Comparison of ENCODE assay signal across 8 cellular contexts in the genomic region with DNA sequence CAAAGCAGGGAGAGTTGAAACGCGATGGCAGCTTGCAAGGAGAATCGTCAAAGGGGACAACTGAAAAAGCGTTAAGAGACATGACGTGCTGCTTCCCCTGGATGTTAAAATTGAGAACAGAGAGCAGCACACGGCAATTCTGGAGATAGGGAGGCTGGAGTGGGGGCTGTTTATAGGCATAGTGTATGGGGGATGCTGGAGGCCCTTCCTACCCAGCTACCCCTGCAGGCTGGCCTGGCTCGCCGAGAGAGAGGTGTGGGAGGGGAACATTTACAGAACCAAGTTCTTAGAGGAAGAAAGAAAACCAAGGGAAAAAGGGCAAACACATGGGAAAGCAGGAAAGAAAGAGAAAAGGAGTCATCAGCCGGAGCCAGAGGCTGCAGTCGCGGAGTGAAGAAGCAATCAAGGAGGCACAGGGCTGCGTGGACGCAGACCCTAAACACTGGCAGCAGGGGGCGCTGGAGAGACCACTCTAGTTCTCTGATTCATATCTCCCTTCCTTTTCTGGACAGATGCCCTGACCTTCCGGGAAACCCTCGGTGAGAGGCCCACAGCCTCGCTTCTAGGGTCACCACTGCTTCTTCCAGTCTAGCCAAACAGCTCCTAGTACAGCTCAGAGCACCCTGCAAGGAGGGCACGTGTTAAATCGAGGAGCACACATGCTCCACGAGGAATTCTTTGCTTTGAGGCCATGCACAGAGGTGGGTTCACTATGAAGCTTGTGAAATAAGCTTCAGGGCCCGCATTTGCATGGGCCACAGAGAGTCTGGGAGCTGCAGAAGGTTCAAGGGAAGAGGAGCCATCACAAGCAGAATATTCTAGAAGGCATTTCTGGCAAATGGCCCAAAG. TPM values are rescaled to one million over a fixed set of nuclear protein-coding genes. Genes with fewer than 3 reads are reported as not detected.
DNase-seq lines count a peak whose midpoint lies in the region; ATAC-seq, FAIRE-seq and TF ChIP-seq lines count a peak whose summit lies in the region.

No MANE protein-coding gene starts in this region.

- H3K27ac ChIP-seq in kidney (ENCODE audit: low read depth in 2 of 2, low read length in 2 of 2) (no peak overlapping the region), thoracic aorta (no peak overlapping the region)
- H3K27ac ChIP-seq in effector memory CD4-positive, alpha-beta T cell (ENCODE audit: insufficient read depth, low read length, poor library complexity, severe bottlenecking), result no peak overlapping the region

- peak; percentile 78 for ATAC-seq in GM18517 (IDR thresholded peaks at IDR 0.05; ENCODE audit: unreplicated experiment)
- no peak for ATAC-seq in thoracic aorta (ENCODE audit: insufficient number of reproducible peaks, low FRiP score, low read depth)

- no peaks in the 10 kb centered on the region for H3K27me3 ChIP-seq in adipocyte (replicated peaks; ENCODE audit: control insufficient read depth, insufficient read depth, low read length)
- H3K27me3 ChIP-seq in thoracic aorta (replicated peaks; ENCODE audit: insufficient read depth), result no peaks in the 10 kb centered on the region
- H3K27me3 ChIP-seq in effector memory CD4-positive, alpha-beta T cell (replicated peaks; ENCODE audit: control insufficient read depth, insufficient read depth, low read length, poor library complexity, severe bottlenecking), result no peaks in the 10 kb centered on the region

- DNase-seq in AG08396 (ENCODE audit: low spot score), result peak; percentile 22
- DNase-seq in LoVo (ENCODE audit: low spot score), result peak; percentile 28
- DNase-seq in adipocyte (ENCODE audit: low read depth), result peak; percentile 71
- no peak for DNase-seq in kidney
- peak; percentile 36 for DNase-seq in thoracic aorta (ENCODE audit: low spot score)
- DNase-seq in effector CD8-positive, alpha-beta T cell (lab: John Stamatoyannopoulos, UW), result no peak
- DNase-seq in effector memory CD4-positive, alpha-beta T cell, result no peak

- H3K9me3 ChIP-seq in adipocyte (ENCODE audit: control insufficient read depth, low read length) (no peaks in the 10 kb centered on the region), kidney (ENCODE audit: control insufficient read depth in 1 of 2, low read length in 2 of 2) (no peaks in the 10 kb centered on the region), thoracic aorta (no peaks in the 10 kb centered on the region)
- no peaks in the 10 kb centered on the region for H3K9me3 ChIP-seq in effector memory CD4-positive, alpha-beta T cell (ENCODE audit: control insufficient read depth, low read length)

- no peak overlapping the region for H3K4me3 ChIP-seq in adipocyte (ENCODE audit: low read length)
- no peak overlapping the region for H3K4me3 ChIP-seq in kidney (ENCODE audit: low read length in 2 of 2)
- H3K4me3 ChIP-seq in thoracic aorta, result no peak overlapping the region
- no peak overlapping the region for H3K4me3 ChIP-seq in effector memory CD4-positive, alpha-beta T cell (ENCODE audit: insufficient read depth, low read depth, low read length, poor library complexity, severe bottlenecking)

- FAIRE-seq in kidney (lab: Jason Lieb, UNC), result no peak

- TF ChIP-seq CTCF in kidney (IDR thresholded peaks at IDR 0.05; ENCODE audit: borderline replicate concordance, extremely low read depth, insufficient read depth) (peak; percentile 50), thoracic aorta (IDR thresholded peaks at IDR 0.05) (peak; percentile 40)

- no peak overlapping the region for H3K9ac ChIP-seq in adipocyte (ENCODE audit: low read length)
- no peak overlapping the region for H3K9ac ChIP-seq in kidney (ENCODE audit: low read length in 2 of 2)

- H3K36me3 ChIP-seq in adipocyte (ENCODE audit: control insufficient read depth, insufficient read depth, low read length, severe bottlenecking) (no peaks in the 10 kb centered on the region), kidney (ENCODE audit: control insufficient read depth in 1 of 2, insufficient read depth in 2 of 2, low read length in 2 of 2) (no peaks in the 10 kb centered on the region), thoracic aorta (no peaks in the 10 kb centered on the region)
- no peaks in the 10 kb centered on the region for H3K36me3 ChIP-seq in effector memory CD4-positive, alpha-beta T cell (ENCODE audit: control insufficient read depth, insufficient read depth, low read length)

- intact Hi-C loops in kidney (cut with DNase I), result no loop called here

- H3K4me1 ChIP-seq in adipocyte (ENCODE audit: control insufficient read depth, insufficient read depth, low read length) (peaks cover 4% of the 10 kb centered on the region), kidney (ENCODE audit: control insufficient read depth in 1 of 2, insufficient read depth in 1 of 2, low read depth in 1 of 2, low read length in 2 of 2) (no peaks in the 10 kb centered on the region), thoracic aorta (ENCODE audit: control insufficient read depth in 1 of 2, low read depth in 2 of 2) (no peaks in the 10 kb centered on the region)
- peaks cover 3% of the 10 kb centered on the region for H3K4me1 ChIP-seq in effector memory CD4-positive, alpha-beta T cell (ENCODE audit: control insufficient read depth, insufficient read depth, low read length, poor library complexity, severe bottlenecking)

RNA-seq across cellular contexts. Expression of gene MYH13, which starts 55.6 kb away (rescaled TPM):
- total RNA-seq in kidney (not detected), thoracic aorta (not detected)
- not detected for polyA plus RNA-seq in kidney (ENCODE audit: insufficient read depth, low read depth, low replicate concordance)

Comparison
In these comparisons a context has a peak if more than half of its experiments do, and no peak if none do; other contexts are left out.
1. DNase-seq: peak in AG08396 (single experiment), LoVo (single experiment), adipocyte (single experiment) and thoracic aorta (single experiment); none in kidney (single experiment), effector CD8-positive, alpha-beta T cell (single experiment) and effector memory CD4-positive, alpha-beta T cell (0 of 3).